Comparison of ENCODE assay signal across 8 cellular contexts in genomic region chr3:58116161-58116955, GRCh38.
DNase-seq lines count a peak whose midpoint lies in the region; ATAC-seq and TF ChIP-seq lines count a peak whose summit lies in the region.

No MANE protein-coding gene starts in this region.

- DNase-seq in Peyer's patch: peak in 2 of 3 donors; percentile 78 to 83
- peak; percentile 49 for DNase-seq in activated naive CD8-positive, alpha-beta T cell treated with anti-CD3 and anti-CD28 coated beads, Interleukin-2, amount 10 ng/mL, durations not matched to agents 7 days and 5 days
- peak in 2 of 3 experiments; percentile 25 to 33 for DNase-seq in stimulated activated CD4-positive, alpha-beta T cell treated with anti-CD3 and anti-CD28 coated beads, TNF-alpha, amount 100 ng/mL, for 4 hours (ENCODE audit: low read depth in 3 of 3)
- no peak for DNase-seq in NCI-H2171 treated with DMSO at 0.1 percent for 48 hours (lab: John Stamatoyannopoulos, UW)
- no peak for DNase-seq in mucosa of gallbladder (ENCODE audit: low spot score)
- DNase-seq in superior temporal gyrus (ENCODE audit: extremely low spot score): no peak

- no peaks in the 10 kb centered on the region for H3K9me3 Mint-ChIP-seq in activated naive CD8-positive, alpha-beta T cell treated with anti-CD3 and anti-CD28 coated beads, Interleukin-2, amount 10 ng/mL, durations not matched to agents 7 days and 5 days

- H3K27ac ChIP-seq in C4-2B (peak overlapping the region; percentile 92), Peyer's patch (peak overlapping the region; percentile 19 to 50 (median 36))

- peak overlapping the region; percentile 35 for H3K4me3 Mint-ChIP-seq in activated naive CD8-positive, alpha-beta T cell treated with anti-CD3 and anti-CD28 coated beads, Interleukin-2, amount 10 ng/mL, durations not matched to agents 7 days and 5 days

- no peaks in the 10 kb centered on the region for H3K9me3 ChIP-seq in Peyer's patch

- no peak for TF ChIP-seq CTCF in C4-2B (conservative IDR thresholded peaks at IDR 0.05)
- TF ChIP-seq CTCF in Peyer's patch (IDR thresholded peaks at IDR 0.05): no peak

- H3K27ac Mint-ChIP-seq in activated naive CD8-positive, alpha-beta T cell treated with anti-CD3 and anti-CD28 coated beads, Interleukin-2, amount 10 ng/mL, durations not matched to agents 7 days and 5 days: peak overlapping the region; percentile 51

- peak; percentile 58 for ATAC-seq in GM21717 (IDR thresholded peaks at IDR 0.05; ENCODE audit: unreplicated experiment)
- peak; percentile 81 for ATAC-seq in activated naive CD8-positive, alpha-beta T cell treated with anti-CD3 and anti-CD28 coated beads, Interleukin-2, amount 10 ng/mL, durations not matched to agents 7 days and 5 days (ENCODE audit: low read depth)

- H3K27me3 Mint-ChIP-seq in activated naive CD8-positive, alpha-beta T cell treated with anti-CD3 and anti-CD28 coated beads, Interleukin-2, amount 10 ng/mL, durations not matched to agents 7 days and 5 days: no peaks in the 10 kb centered on the region

- H3K4me1 Mint-ChIP-seq in activated naive CD8-positive, alpha-beta T cell treated with anti-CD3 and anti-CD28 coated beads, Interleukin-2, amount 10 ng/mL, durations not matched to agents 7 days and 5 days: peaks cover 20% of the 10 kb centered on the region

- no peaks in the 10 kb centered on the region for H3K27me3 ChIP-seq in Peyer's patch

- POLR2A ChIA-PET in activated naive CD8-positive, alpha-beta T cell treated with anti-CD3 and anti-CD28 coated beads, Interleukin-2, amount 10 ng/mL, durations not matched to agents 7 days and 5 days (lab: Charles Lee): no interaction called here

- peaks cover 0 to 8% (median 6%) of the 10 kb centered on the region in 4 donors for H3K4me1 ChIP-seq in Peyer's patch

- H3K36me3 Mint-ChIP-seq in activated naive CD8-positive, alpha-beta T cell treated with anti-CD3 and anti-CD28 coated beads, Interleukin-2, amount 10 ng/mL, durations not matched to agents 7 days and 5 days: peaks cover 9% of the 10 kb centered on the region

- H3K36me3 ChIP-seq in Peyer's patch: peaks cover 0 to 97% (median 0%) of the 10 kb centered on the region in 3 donors

- H3K4me3 ChIP-seq in Peyer's patch: no peak overlapping the region

- TF ChIP-seq POLR2A in Peyer's patch (IDR thresholded peaks at IDR 0.05): no peak

Comparison
In these comparisons a context has a peak if more than half of its experiments do, and no peak if none do; other contexts are left out.
1. DNase-seq: peak in Peyer's patch (2 of 3), activated naive CD8-positive, alpha-beta T cell treated with anti-CD3 and anti-CD28 coated beads, Interleukin-2, amount 10 ng/mL, durations not matched to agents 7 days and 5 days (single experiment) and stimulated activated CD4-positive, alpha-beta T cell treated with anti-CD3 and anti-CD28 coated beads, TNF-alpha, amount 100 ng/mL, for 4 hours (2 of 3); none in NCI-H2171 treated with DMSO at 0.1 percent for 48 hours (single experiment), mucosa of gallbladder (single experiment) and superior temporal gyrus (single experiment).